In genomic region chr11:129423426-129423825, GRCh38 we compare ENCODE assay signal across 21 cellular contexts. TPM values are rescaled to one million over a fixed set of nuclear protein-coding genes. Genes with fewer than 3 reads are reported as not detected.
DNase-seq lines count a peak whose midpoint lies in the region; TF ChIP-seq lines count a peak whose summit lies in the region.
"Had no signal": no experiment of that assay in that cellular context is flagged by ENCODE, and none has a peak within 500 bp of the region (broad histone marks: within the 10 kb centered on the region; RNA-seq: fewer than 3 reads in every experiment).

No MANE protein-coding gene starts in this region.

- no peaks in the 10 kb centered on the region for H3K27me3 Mint-ChIP-seq in Caco-2 (ENCODE audit: insufficient read depth, unreplicated experiment)
- H3K27me3 Mint-ChIP-seq in osteocyte (ENCODE audit: unreplicated experiment): peaks cover 4% of the 10 kb centered on the region

- H3K9me3 Mint-ChIP-seq in Caco-2 (ENCODE audit: unreplicated experiment) (peaks cover 9% of the 10 kb centered on the region), osteocyte (ENCODE audit: unreplicated experiment) (no peaks in the 10 kb centered on the region)
- H3K9me3 Mint-ChIP-seq: CD4-positive, alpha-beta memory T cell; CD8-positive, alpha-beta memory T cell had no signal

- CTCF ChIA-PET in Caco-2 (lab: Charles Lee): interaction anchor here (0.7 kb wide), 1 partner anchor 70 kb away, joined by 3 read pairs; no protein-coding TSS in a partner anchor

- no peak for TF ChIP-seq POLR2A in spleen (IDR thresholded peaks at IDR 0.05)

- no TSS peak for BruUV-seq in Caco-2 (replicated peaks; lab: Mats Ljungman, UMichigan)

- H3K36me3 ChIP-seq in Caco-2 (ENCODE audit: control insufficient read depth, insufficient read depth, low read length) (no peaks in the 10 kb centered on the region), spleen (no peaks in the 10 kb centered on the region)
- H3K36me3 ChIP-seq: BE2C, BLaER1 had no signal

- intact Hi-C loops in Caco-2 (cut with micrococcal nuclease; ENCODE audit: unreplicated experiment): loop anchor here (1.0 kb wide), 3 partner anchors 17 to 47 kb away; no protein-coding TSS in a partner anchor
- intact Hi-C loops in spleen (cut with DNase I; ENCODE audit: low total_unique reads): no loop called here
- intact Hi-C loops in dorsolateral prefrontal cortex (cut with DNase I): no loop called here

- no peak for TF ChIP-seq CTCF in Caco-2 (IDR thresholded peaks at IDR 0.05; ENCODE audit: insufficient read depth in 1 of 2, low read depth in 1 of 2, low read length in 1 of 2, severe bottlenecking in 1 of 2, unreplicated experiment in 1 of 2)
- no peak for TF ChIP-seq CTCF in osteocyte (IDR thresholded peaks at IDR 0.05)
- no peak for TF ChIP-seq CTCF in spleen (IDR thresholded peaks at IDR 0.05 in 8 of 11, conservative IDR thresholded peaks at IDR 0.05 in 3 of 11)
- no peak for TF ChIP-seq CTCF in dorsolateral prefrontal cortex (IDR thresholded peaks at IDR 0.05 in 54 of 56, conservative IDR thresholded peaks at IDR 0.05 in 2 of 56; ENCODE audit: low read depth in 1 of 56, partially characterized antibody in 56 of 56)

- H3K27me3 ChIP-seq in Caco-2 (replicated peaks; ENCODE audit: control insufficient read depth, insufficient read depth, low read length) (no peaks in the 10 kb centered on the region), spleen (replicated peaks in 1 of 7) (peaks cover 0 to 6% (median 0%) of the 10 kb centered on the region in 7 donors), dorsolateral prefrontal cortex (peaks cover 0 to 18% (median 0%) of the 10 kb centered on the region in 45 donors)
- H3K27me3 ChIP-seq: BE2C, BLaER1 had no signal

- H3K27ac Mint-ChIP-seq in Caco-2 (ENCODE audit: unreplicated experiment) (peak overlapping the region; percentile 70), osteocyte (ENCODE audit: unreplicated experiment) (no peak overlapping the region)
- H3K27ac Mint-ChIP-seq: CD4-positive, alpha-beta memory T cell; CD8-positive, alpha-beta memory T cell had no signal

- H3K9me3 ChIP-seq in Caco-2 (no peaks in the 10 kb centered on the region), spleen (no peaks in the 10 kb centered on the region)
- H3K9me3 ChIP-seq: BE2C, BLaER1 had no signal

- no peaks in the 10 kb centered on the region for H3K36me3 Mint-ChIP-seq in Caco-2 (ENCODE audit: insufficient read depth, unreplicated experiment)
- no peaks in the 10 kb centered on the region for H3K36me3 Mint-ChIP-seq in osteocyte (ENCODE audit: unreplicated experiment)
- H3K36me3 Mint-ChIP-seq: CD14-positive monocyte; CD4-positive, alpha-beta memory T cell; CD4-positive, CD25-positive, alpha-beta regulatory T cell; CD8-positive, alpha-beta memory T cell had no signal

- H3K4me3 Mint-ChIP-seq in Caco-2 (ENCODE audit: unreplicated experiment) (peak overlapping the region; percentile 2), osteocyte (ENCODE audit: unreplicated experiment) (no peak overlapping the region)
- H3K4me3 Mint-ChIP-seq: CD14-positive monocyte; CD4-positive, alpha-beta memory T cell; CD4-positive, CD25-positive, alpha-beta regulatory T cell; CD8-positive, alpha-beta memory T cell had no signal

- DNase-seq in Caco-2: peak; percentile 59 to 76
- peak; percentile 17 for DNase-seq in HuH-7 (ENCODE audit: low spot score)
- peak; percentile 17 for DNase-seq in osteocyte (ENCODE audit: extremely low spot score, unreplicated experiment)
- DNase-seq in renal cortical epithelial cell (ENCODE audit: low read depth): peak; percentile 71
- DNase-seq in spleen: no peak
- no peak for DNase-seq in KG1 (lab: John Stamatoyannopoulos, UW)
- DNase-seq in dorsolateral prefrontal cortex: no peak
- DNase-seq: 8988T; ACHN; BE2C; C1 segment of cervical spinal cord; Calu3; CD4-positive, alpha-beta memory T cell; CD4-positive, CD25-positive, alpha-beta regulatory T cell; CD8-positive, alpha-beta memory T cell; COR-L47; DMS79 treated with DMSO at 0.1 percent for 48 hours; GF-D8 had no signal

- H3K4me1 Mint-ChIP-seq in Caco-2 (ENCODE audit: low read depth, unreplicated experiment) (peaks cover 54% of the 10 kb centered on the region), osteocyte (ENCODE audit: unreplicated experiment) (no peaks in the 10 kb centered on the region)
- H3K4me1 Mint-ChIP-seq: CD14-positive monocyte; CD4-positive, alpha-beta memory T cell; CD8-positive, alpha-beta memory T cell had no signal

- H3K4me1 ChIP-seq in Caco-2 (peaks cover 68% of the 10 kb centered on the region), spleen (no peaks in the 10 kb centered on the region)
- H3K4me1 ChIP-seq: BE2C, BLaER1 had no signal

- no peak overlapping the region for H3K4me3 ChIP-seq in Caco-2 (ENCODE audit: low read depth, low read length)
- H3K4me3 ChIP-seq in spleen: no peak overlapping the region
- H3K4me3 ChIP-seq in dorsolateral prefrontal cortex: no peak overlapping the region
- H3K4me3 ChIP-seq: BLaER1 had no signal

- no peak overlapping the region for H3K27ac ChIP-seq in spleen
- H3K27ac ChIP-seq in dorsolateral prefrontal cortex: no peak overlapping the region
- H3K27ac ChIP-seq: BLaER1 had no signal

- POLR2A ChIA-PET in Caco-2 (lab: Charles Lee): no interaction called here

RNA-seq across cellular contexts. Expression of gene BARX2, which starts 47.8 kb away (rescaled TPM):
- total RNA-seq in Caco-2 (2022) (0.82 and 1.1 TPM in 2 replicates), osteocyte (not detected in 2 replicates), renal cortical epithelial cell (0.10 TPM in 1 of 2 replicates, not detected in the other), spleen (not detected), dorsolateral prefrontal cortex (1 to 10 TPM in 19 of 120 experiments, under 1 TPM in 86, not detected in 15; 0.22 to 2.3 (median 0.67) TPM)
- under 1 TPM; 0.03 to 0.06 (median 0.04) TPM for polyA plus RNA-seq in spleen
- total RNA-seq: CD4-positive, alpha-beta memory T cell; CD4-positive, CD25-positive, alpha-beta regulatory T cell; CD8-positive, alpha-beta memory T cell had no signal
- polyA plus RNA-seq: AG04450; CD14-positive monocyte; CD4-positive, alpha-beta memory T cell; CD4-positive, CD25-positive, alpha-beta regulatory T cell; CD8-positive, alpha-beta memory T cell had no signal

Comparison
In these comparisons a context has a peak if more than half of its experiments do, and no peak if none do; other contexts are left out.
1. DNase-seq: peak in Caco-2 (2 of 2), HuH-7 (single experiment), osteocyte (single experiment) and renal cortical epithelial cell (single experiment); none in spleen (single experiment), KG1 (single experiment) and dorsolateral prefrontal cortex (0 of 10).